1 cellular context compared by ENCODE assay signal in the genomic region with DNA sequence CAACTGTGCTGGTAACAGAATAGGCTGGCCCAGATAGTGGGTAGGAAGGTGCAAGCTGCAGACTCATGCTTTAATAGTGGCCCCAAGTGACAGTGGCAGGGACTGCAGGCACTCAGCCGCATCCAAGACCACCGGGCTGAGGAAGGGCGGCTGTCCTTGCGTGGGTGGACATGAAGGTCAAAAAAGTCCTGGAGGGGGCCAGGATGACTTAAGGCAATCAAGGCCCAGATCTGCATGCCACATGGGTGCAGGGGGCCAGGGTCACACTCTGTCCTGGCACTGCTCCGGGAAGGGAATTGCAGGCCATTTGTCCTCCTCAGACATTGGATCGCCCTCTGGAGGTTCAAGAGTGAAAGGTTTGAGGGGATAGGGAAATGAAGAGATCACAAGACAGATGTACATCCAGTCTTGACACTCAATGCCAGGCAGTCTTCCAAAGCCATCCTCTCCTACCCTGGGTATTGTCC.
A peak's percentile ranks its signal among the peaks of the same experiment; 100 is the strongest.
TF ChIP-seq lines count a peak whose summit lies in the region.

No MANE protein-coding gene starts in this region.

TF ChIP-seq in IMR-90, 13 proteins besides CTCF, POLR2A, EP300 and RAD21:
- TF ChIP-seq MAZ (IDR thresholded peaks at IDR 0.05; ENCODE audit: borderline replicate concordance, low read depth, low read length): no peak
- TF ChIP-seq SMC3 (IDR thresholded peaks at IDR 0.05; ENCODE audit: low read depth, low read length): peak; percentile 24; the same call in 1 of the 2 replicates
